ENCODE assay signal across 1 cellular context in the genomic region with DNA sequence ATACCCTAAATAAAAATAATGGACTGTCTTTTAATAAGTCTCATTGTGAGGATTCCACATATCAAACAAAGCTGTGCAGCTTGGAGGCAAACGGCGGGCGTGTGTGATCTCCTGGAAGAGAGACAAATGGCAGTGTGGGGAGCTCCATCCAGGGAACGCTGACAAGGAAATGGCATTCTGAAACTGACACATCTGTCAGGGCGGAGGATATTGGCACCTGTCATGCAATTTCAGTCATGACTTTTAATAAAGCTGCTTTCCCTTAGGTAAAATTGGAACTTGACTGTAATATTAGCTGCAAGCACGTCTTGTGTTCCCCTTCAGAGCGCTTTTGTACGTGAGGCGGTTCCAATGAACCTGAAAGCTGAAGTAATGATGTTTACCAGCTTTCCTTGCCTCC.
TF ChIP-seq lines count a peak whose summit lies in the region.

No MANE protein-coding gene starts in this region.

TF ChIP-seq in H1, 55 proteins besides CTCF, POLR2A, EP300 and RAD21:
- TF ChIP-seq CBX5 (IDR thresholded peaks at IDR 0.05; ENCODE audit: low read depth, low read length) (no peak), CHD2 (IDR thresholded peaks at IDR 0.05; ENCODE audit: low read length) (no peak), KDM4A (IDR thresholded peaks at IDR 0.05; ENCODE audit: low read depth, low read length, severe bottlenecking) (no peak), SAP30 (IDR thresholded peaks at IDR 0.05; ENCODE audit: insufficient read depth, insufficient replicate concordance, low read length) (no peak), POLR2AphosphoS5 (IDR thresholded peaks at IDR 0.05; ENCODE audit: low read depth, low read length) (no peak), JUND (IDR thresholded peaks at IDR 0.05; ENCODE audit: low read length) (no peak), JUN (IDR thresholded peaks at IDR 0.05; ENCODE audit: low read depth, low read length) (no peak), MAFK (IDR thresholded peaks at IDR 0.05; ENCODE audit: low read depth, low read length) (no peak), BCL11A (IDR thresholded peaks at IDR 0.05; ENCODE audit: low read depth in 2 of 2, low read length in 2 of 2) (no peak), NRF1 (IDR thresholded peaks at IDR 0.05; ENCODE audit: low read depth, low read length) (no peak), SIRT6 (IDR thresholded peaks at IDR 0.05; ENCODE audit: low read length) (no peak), TAF1 (IDR thresholded peaks at IDR 0.05; ENCODE audit: low read depth, low read length) (no peak)
TF ChIP-seq in H1: peak in this region for 0.
